8 cellular contexts compared by ENCODE assay signal in genomic region chr17:50817142-50817751, GRCh38. TPM values are rescaled to one million over a fixed set of nuclear protein-coding genes. Genes with fewer than 3 reads are reported as not detected.
DNase-seq lines count a peak whose midpoint lies in the region; ATAC-seq and TF ChIP-seq lines count a peak whose summit lies in the region.

No MANE protein-coding gene starts in this region.

- no peaks in the 10 kb centered on the region for H3K9me3 Mint-ChIP-seq in CD4-positive, CD25-positive, alpha-beta regulatory T cell

- no peaks in the 10 kb centered on the region for H3K36me3 ChIP-seq in CD4-positive, CD25-positive, alpha-beta regulatory T cell (ENCODE audit: control insufficient read depth, insufficient read depth, low read length)
- H3K36me3 ChIP-seq in osteoblast (ENCODE audit: insufficient read depth, low read length) (no peaks in the 10 kb centered on the region), tibial nerve (no peaks in the 10 kb centered on the region)

- peaks cover 22% of the 10 kb centered on the region for H3K27me3 Mint-ChIP-seq in CD4-positive, CD25-positive, alpha-beta regulatory T cell

- H3K4me2 ChIP-seq in osteoblast (ENCODE audit: insufficient read depth, low read length), result peak overlapping the region; percentile 51

- TF ChIP-seq EP300 in tibial nerve (IDR thresholded peaks at IDR 0.05), result no peak

- H3K4me3 Mint-ChIP-seq in CD4-positive, CD25-positive, alpha-beta regulatory T cell, result peak overlapping the region in 1 of 4 donors; percentile 60

- peak overlapping the region; percentile 74 for H2AFZ ChIP-seq in osteoblast (ENCODE audit: low read length)

- peak; percentile 21 to 57 (median 53) for DNase-seq in CD4-positive, CD25-positive, alpha-beta regulatory T cell
- DNase-seq in Kasumi-1 (lab: John Stamatoyannopoulos, UW) (peak; percentile 43 to 58), epithelial cell of prostate (ENCODE audit: low read depth, low spot score) (no peak), osteoblast (ENCODE audit: insufficient read length, low spot score, missing footprints) (no peak), tibial nerve (ENCODE audit: low spot score in 2 of 2) (peak in 1 of 2 donors; percentile 26), NCI-H1694 (lab: John Stamatoyannopoulos, UW) (no peak), dedifferentiated amniotic fluid mesenchymal stem cell (ENCODE audit: extremely low spot score) (no peak)
- peak; percentile 6 to 45 for DNase-seq in activated CD8-positive, alpha-beta memory T cell treated with anti-CD3 and anti-CD28 coated beads for 1 hour (ENCODE audit: extremely low read depth in 1 of 2, low read depth in 1 of 2)

- H3K27me3 ChIP-seq in CD4-positive, CD25-positive, alpha-beta regulatory T cell (ENCODE audit: control insufficient read depth, insufficient read depth, low read length), result peaks cover 2% of the 10 kb centered on the region
- H3K27me3 ChIP-seq in osteoblast (ENCODE audit: insufficient read depth, low read length) (peaks cover 23% of the 10 kb centered on the region), tibial nerve (no peaks in the 10 kb centered on the region)

- WGBS in tibial nerve, 2 donors, result 23 to 26% methylated on average over 18 to 19 of the region's 22 CpGs

- peaks cover 5% of the 10 kb centered on the region for H3K4me1 ChIP-seq in CD4-positive, CD25-positive, alpha-beta regulatory T cell (ENCODE audit: control insufficient read depth, insufficient read depth, low read length, poor library complexity, severe bottlenecking)
- H3K4me1 ChIP-seq in osteoblast (ENCODE audit: insufficient read depth, low read length) (peaks cover 9% of the 10 kb centered on the region), tibial nerve (peaks cover 0 to 10% (median 0%) of the 10 kb centered on the region in 4 donors)

- ATAC-seq in CD4-positive, CD25-positive, alpha-beta regulatory T cell (ENCODE audit: low read depth in 2 of 2), result peak; percentile 54 to 68

- H3K27ac ChIP-seq in CD4-positive, CD25-positive, alpha-beta regulatory T cell (ENCODE audit: insufficient read depth, low read length, poor library complexity, severe bottlenecking), result no peak overlapping the region
- H3K27ac ChIP-seq in epithelial cell of prostate (peak overlapping the region; percentile 35), osteoblast (ENCODE audit: low read depth, low read length) (no peak overlapping the region), tibial nerve (no peak overlapping the region)

- no peaks in the 10 kb centered on the region for H3K9me3 ChIP-seq in CD4-positive, CD25-positive, alpha-beta regulatory T cell (ENCODE audit: control insufficient read depth in 2 of 2, low read length in 2 of 2)
- no peaks in the 10 kb centered on the region for H3K9me3 ChIP-seq in osteoblast (ENCODE audit: low read depth, low read length)
- no peaks in the 10 kb centered on the region for H3K9me3 ChIP-seq in tibial nerve

- TF ChIP-seq CTCF in osteoblast (IDR thresholded peaks at IDR 0.05; ENCODE audit: extremely low read depth, low read depth, low read length) (peak; percentile 68), tibial nerve (IDR thresholded peaks at IDR 0.05) (peak; percentile 68 to 83 (median 78))

- H3K79me2 ChIP-seq in osteoblast (ENCODE audit: insufficient read depth, low read length), result no peaks in the 10 kb centered on the region

- no peak for TF ChIP-seq POLR2A in tibial nerve (IDR thresholded peaks at IDR 0.05)

- no peak overlapping the region for H3K4me3 ChIP-seq in CD4-positive, CD25-positive, alpha-beta regulatory T cell (ENCODE audit: low read depth, low read length)
- peak overlapping the region; percentile 25 for H3K4me3 ChIP-seq in osteoblast (ENCODE audit: insufficient read depth, low read length)
- H3K4me3 ChIP-seq in tibial nerve, result no peak overlapping the region

- no peaks in the 10 kb centered on the region for H3K36me3 Mint-ChIP-seq in CD4-positive, CD25-positive, alpha-beta regulatory T cell

- H3K27ac Mint-ChIP-seq in CD4-positive, CD25-positive, alpha-beta regulatory T cell, result no peak overlapping the region

- no peaks in the 10 kb centered on the region for H3K4me1 Mint-ChIP-seq in CD4-positive, CD25-positive, alpha-beta regulatory T cell

- H4K20me1 ChIP-seq in osteoblast (ENCODE audit: insufficient read depth, low read length), result no peaks in the 10 kb centered on the region

RNA-seq across cellular contexts. Expression of gene WFIKKN2, which starts 18.1 kb away (rescaled TPM):
- not detected for total RNA-seq in CD4-positive, CD25-positive, alpha-beta regulatory T cell
- polyA plus RNA-seq in CD4-positive, CD25-positive, alpha-beta regulatory T cell, result not detected
- total RNA-seq in osteoblast (under 0.01 TPM in 1 of 2 replicates, not detected in the other), tibial nerve (1 to 10 TPM in 3 of 4 donors, not detected in 1; 1.0 to 2.2 (median 1.2) TPM)

RNA-seq across cellular contexts. Expression of gene TOB1, which starts 48.9 kb away (rescaled TPM):
- 254 TPM for total RNA-seq in CD4-positive, CD25-positive, alpha-beta regulatory T cell
- polyA plus RNA-seq in CD4-positive, CD25-positive, alpha-beta regulatory T cell, result 10 to 100 TPM; 30.7 to 60.7 (median 36.3) TPM
- 18.8 and 21.5 TPM in 2 replicates for total RNA-seq in osteoblast
- total RNA-seq in tibial nerve, result 100 to 1,000 TPM in 1 of 4 donors, 10 to 100 TPM in 3; 48.6 to 142 (median 81.3) TPM

RNA-seq across cellular contexts. Expression of gene ANKRD40CL, which starts 49.9 kb away (rescaled TPM):
- not detected for total RNA-seq in CD4-positive, CD25-positive, alpha-beta regulatory T cell
- not detected for polyA plus RNA-seq in CD4-positive, CD25-positive, alpha-beta regulatory T cell
- total RNA-seq in osteoblast, result 0.36 TPM in 1 of 2 replicates, not detected in the other
- not detected for total RNA-seq in tibial nerve

Comparison
In these comparisons a context has a peak if more than half of its experiments do, and no peak if none do; other contexts are left out.
1. DNase-seq: peak in CD4-positive, CD25-positive, alpha-beta regulatory T cell (3 of 3), Kasumi-1 (2 of 2) and activated CD8-positive, alpha-beta memory T cell treated with anti-CD3 and anti-CD28 coated beads for 1 hour (2 of 2); none in epithelial cell of prostate (single experiment), osteoblast (single experiment), NCI-H1694 (single experiment) and dedifferentiated amniotic fluid mesenchymal stem cell (single experiment).